In genomic region chr3:40505599-40506462, GRCh38 we compare ENCODE assay signal across 1 cellular context.
TF ChIP-seq lines count a peak whose summit lies in the region.

Gene ZNF620 (plus strand): TSS chr3:40506039. CDS start chr3:40506353, 314 bp downstream.

TF ChIP-seq in SK-N-SH, 30 proteins besides CTCF, POLR2A, EP300 and RAD21 (continued from another document):
- TF ChIP-seq REST (IDR thresholded peaks at IDR 0.05; ENCODE audit: low read depth, low read length) = no peak
- TF ChIP-seq MAX (IDR thresholded peaks at IDR 0.05; ENCODE audit: low read depth) = peak; percentile 38; the same call in 1 of the 2 replicates
- TF ChIP-seq FOXJ3 (CRISPR knock-in tag; IDR thresholded peaks at IDR 0.05) = peak; percentile 60; the same call in 1 of the 2 replicates
- no peak for TF ChIP-seq PBX3 (IDR thresholded peaks at IDR 0.05)
- TF ChIP-seq FOSL2 (IDR thresholded peaks at IDR 0.05; ENCODE audit: borderline replicate concordance, low read depth) = no peak
- no peak for TF ChIP-seq GATA2 (CRISPR knock-in tag; IDR thresholded peaks at IDR 0.05)
TF ChIP-seq in SK-N-SH: peak in this region for 12.
